Comparison of ENCODE assay signal across 14 cellular contexts in the genomic region with DNA sequence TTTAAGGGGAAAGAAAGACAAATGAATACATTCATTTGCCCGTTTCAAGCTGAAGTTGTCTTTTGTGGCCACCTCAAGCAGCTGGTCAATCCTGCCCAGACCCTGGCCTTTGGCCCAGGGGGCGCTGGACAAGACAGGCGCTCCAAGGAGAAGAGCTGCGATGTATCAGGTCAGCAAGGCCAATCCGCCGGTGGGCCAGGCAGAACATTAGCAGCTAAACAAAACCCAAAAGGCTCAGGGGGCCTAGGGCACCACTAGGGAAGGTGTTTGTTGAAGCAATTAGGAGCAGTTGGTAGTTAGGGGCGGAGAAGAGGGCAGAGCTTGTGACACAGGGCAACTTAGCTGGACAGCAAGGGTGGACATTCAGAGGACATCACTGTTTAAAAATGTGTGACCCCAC.
A peak's percentile ranks its signal among the peaks of the same experiment; 100 is the strongest.
DNase-seq lines count a peak whose midpoint lies in the region; ATAC-seq and TF ChIP-seq lines count a peak whose summit lies in the region.
"Had no signal": no experiment of that assay in that cellular context is flagged by ENCODE, and none has a peak within 500 bp of the region (broad histone marks: within the 10 kb centered on the region; RNA-seq: fewer than 3 reads in every experiment).

No MANE protein-coding gene starts in this region.

- no peak for ATAC-seq in GM23338

- H3K9me3 Mint-ChIP-seq in GM23338 (no peaks in the 10 kb centered on the region; the same call in 2 of the 3 replicates), type B pancreatic cell (no peaks in the 10 kb centered on the region)
- H3K9me3 Mint-ChIP-seq: CD4-positive, alpha-beta T cell had no signal

- intact Hi-C loops in OCI-LY7 (cut with micrococcal nuclease; ENCODE audit: unreplicated experiment), result no loop called here

- no peak overlapping the region for H3K56ac ChIP-seq in mesendoderm (ENCODE audit: low read length)

- H3K79me2 ChIP-seq in GM23338 (replicated peaks; ENCODE audit: insufficient read depth), result no peaks in the 10 kb centered on the region
- no peaks in the 10 kb centered on the region for H3K79me2 ChIP-seq in mesendoderm (ENCODE audit: control insufficient read depth, insufficient read depth, low read length)
- no peaks in the 10 kb centered on the region for H3K79me2 ChIP-seq in OCI-LY7 (ENCODE audit: insufficient read depth, low read depth, low read length)

- H3K23ac ChIP-seq in mesendoderm (ENCODE audit: low read length), result peak overlapping the region; percentile 19

- peaks cover 18% of the 10 kb centered on the region for H3F3A ChIP-seq in GM23338 (replicated peaks; ENCODE audit: low read depth)

- no peaks in the 10 kb centered on the region for H3K79me1 ChIP-seq in mesendoderm (ENCODE audit: low read length)

- H3K36me3 Mint-ChIP-seq in GM23338 (ENCODE audit: low read depth) (no peaks in the 10 kb centered on the region), type B pancreatic cell (peaks cover 4% of the 10 kb centered on the region)

- peak overlapping the region; percentile 79 for H3K4me2 ChIP-seq in GM23338
- H3K4me2 ChIP-seq in mesendoderm (ENCODE audit: low read length), result no peak overlapping the region
- no peak overlapping the region for H3K4me2 ChIP-seq in OCI-LY7 (ENCODE audit: low read length)

- no peak overlapping the region for H3K27ac Mint-ChIP-seq in GM23338
- no peak overlapping the region for H3K27ac Mint-ChIP-seq in type B pancreatic cell
- H3K27ac Mint-ChIP-seq: CD4-positive, alpha-beta T cell had no signal

- H2AFZ ChIP-seq in GM23338, result no peak overlapping the region
- H2AFZ ChIP-seq in OCI-LY7 (ENCODE audit: low read length), result no peak overlapping the region

- H3K4me3 Mint-ChIP-seq in GM23338 (no peak overlapping the region), type B pancreatic cell (peak overlapping the region; percentile 70)
- H3K4me3 Mint-ChIP-seq: CD4-positive, alpha-beta T cell had no signal

- H2BK15ac ChIP-seq in mesendoderm (replicated peaks; ENCODE audit: low read depth), result no peak overlapping the region

- no peak overlapping the region for H4K8ac ChIP-seq in mesendoderm (ENCODE audit: low read depth, low read length)

- H3K27ac ChIP-seq in GM23338 (ENCODE audit: low read depth), result no peak overlapping the region
- no peak overlapping the region for H3K27ac ChIP-seq in mesendoderm (ENCODE audit: low read depth, low read length)
- H3K27ac ChIP-seq in OCI-LY7 (ENCODE audit: low read depth, low read length, poor library complexity, severe bottlenecking), result no peak overlapping the region
- H3K27ac ChIP-seq: C4-2B had no signal

- H3K9me2 ChIP-seq in GM23338 (ENCODE audit: insufficient read depth) (no peaks in the 10 kb centered on the region), OCI-LY7 (ENCODE audit: insufficient read depth, low read length) (no peaks in the 10 kb centered on the region)

- TF ChIP-seq CTCF in GM23338 (conservative IDR thresholded peaks at IDR 0.05; ENCODE audit: low read depth in 2 of 2) (no peak; a peak in 1 of 4 replicates), type B pancreatic cell (conservative IDR thresholded peaks at IDR 0.05) (no peak), OCI-LY7 (conservative IDR thresholded peaks at IDR 0.05; ENCODE audit: low read length) (no peak)

- H3K18ac ChIP-seq in mesendoderm (ENCODE audit: low read length), result no peak overlapping the region

- DNase-seq in GM23338 (ENCODE audit: low spot score) (no peak), ecto neural progenitor cell (ENCODE audit: low spot score) (peak; percentile 55), mesendoderm (no peak), type B pancreatic cell (ENCODE audit: extremely low spot score, unreplicated experiment) (no peak), NCI-H146 treated with DMSO at 0.1 percent for 48 hours (lab: John Stamatoyannopoulos, UW; ENCODE audit: unreplicated experiment) (no peak), OCI-LY7 (ENCODE audit: low spot score) (no peak)
- DNase-seq in stimulated activated naive CD4-positive, alpha-beta T cell (lab: John Stamatoyannopoulos, UW), result no peak
- DNase-seq: ACHN; Caco-2; CD4-positive, alpha-beta T cell; GDM1; GOT3 had no signal

- H2BK5ac ChIP-seq in mesendoderm (ENCODE audit: low read length), result no peak overlapping the region

- H4K5ac ChIP-seq in mesendoderm (ENCODE audit: low read length), result no peak overlapping the region

- no peak overlapping the region for H3K9ac ChIP-seq in mesendoderm (ENCODE audit: low read length)

- H4K20me1 ChIP-seq in GM23338 (replicated peaks; ENCODE audit: insufficient read depth), result peaks cover 30% of the 10 kb centered on the region
- no peaks in the 10 kb centered on the region for H4K20me1 ChIP-seq in OCI-LY7 (ENCODE audit: insufficient read depth, low read length)

- POLR2A ChIA-PET in OCI-LY7 (lab: Charles Lee), result no interaction called here

- peaks cover 42% of the 10 kb centered on the region for H3K4me1 Mint-ChIP-seq in GM23338
- peaks cover 25% of the 10 kb centered on the region for H3K4me1 Mint-ChIP-seq in type B pancreatic cell (ENCODE audit: unreplicated experiment)

- H3K4me1 ChIP-seq in GM23338 (ENCODE audit: insufficient read depth) (peaks cover 74% of the 10 kb centered on the region), mesendoderm (ENCODE audit: control insufficient read depth, low read depth, low read length) (no peaks in the 10 kb centered on the region), OCI-LY7 (ENCODE audit: insufficient read depth, low read length, poor library complexity, severe bottlenecking) (no peaks in the 10 kb centered on the region)
- H3K4me1 ChIP-seq: Caco-2, HAP-1 had no signal

- H3K27me3 ChIP-seq in GM23338 (ENCODE audit: insufficient read depth) (peaks cover 100% of the 10 kb centered on the region), mesendoderm (ENCODE audit: insufficient read depth, low read length, poor library complexity) (peaks cover 73% of the 10 kb centered on the region)

- no CpG with 5 or more reads among the region's 7 CpGs for WGBS in mesendoderm (ENCODE audit: extremely low coverage, insufficient coverage, low lambda C conversion rate)

- BruUV-seq in OCI-LY7 (replicated peaks; lab: Mats Ljungman, UMichigan), result no TSS peak

- peaks cover 99% of the 10 kb centered on the region for H3K27me3 Mint-ChIP-seq in GM23338 (ENCODE audit: insufficient read depth, low read depth, poor library complexity)
- peaks cover 100% of the 10 kb centered on the region for H3K27me3 Mint-ChIP-seq in type B pancreatic cell

- no peak overlapping the region for H2BK120ac ChIP-seq in mesendoderm (ENCODE audit: low read depth, low read length)

- H3K36me3 ChIP-seq in GM23338 (ENCODE audit: insufficient read depth), result no peaks in the 10 kb centered on the region
- H3K36me3 ChIP-seq in mesendoderm (ENCODE audit: control insufficient read depth, insufficient read depth, low read length), result no peaks in the 10 kb centered on the region
- H3K36me3 ChIP-seq in OCI-LY7 (ENCODE audit: insufficient read depth, low read length), result no peaks in the 10 kb centered on the region
- H3K36me3 ChIP-seq: HAP-1 had no signal

- no peak overlapping the region for H3K4ac ChIP-seq in mesendoderm (ENCODE audit: low read depth, low read length)

- no peaks in the 10 kb centered on the region for H3K9me3 ChIP-seq in OCI-LY7 (ENCODE audit: low read length)
- H3K9me3 ChIP-seq: Caco-2, HAP-1 had no signal

- CTCF ChIA-PET in OCI-LY7 (lab: Charles Lee; ENCODE audit: unreplicated experiment), result no interaction called here

- H3K4me3 ChIP-seq in GM23338 (peak overlapping the region; percentile 49; the same call in 1 of the 2 replicates), mesendoderm (ENCODE audit: low read length) (no peak overlapping the region), OCI-LY7 (ENCODE audit: low read depth, low read length, poor library complexity, severe bottlenecking) (no peak overlapping the region)
- H3K4me3 ChIP-seq: HAP-1 had no signal

- no peak overlapping the region for H2AK5ac ChIP-seq in mesendoderm (ENCODE audit: low read length)

TF ChIP-seq in GM23338, 12 proteins besides CTCF, POLR2A, EP300 and RAD21 (continues in another document):
- TF ChIP-seq ZNF331 (CRISPR knock-in tag; IDR thresholded peaks at IDR 0.05; ENCODE audit: low read depth), result no peak
- no peak for TF ChIP-seq JUNB (IDR thresholded peaks at IDR 0.05; ENCODE audit: unreplicated experiment)
- no peak for TF ChIP-seq EZH2phosphoT487 (IDR thresholded peaks at IDR 0.05; ENCODE audit: unreplicated experiment)
- no peak for TF ChIP-seq ZNF114 (CRISPR knock-in tag; IDR thresholded peaks at IDR 0.05)
- TF ChIP-seq REST (IDR thresholded peaks at IDR 0.05; ENCODE audit: unreplicated experiment), result no peak
- TF ChIP-seq NANOG (IDR thresholded peaks at IDR 0.05; ENCODE audit: borderline replicate concordance), result no peak
